Comparison of ENCODE assay signal across 25 cellular contexts in genomic region chr3:188227442-188227841, GRCh38.
"Had no signal": no experiment of that assay in that cellular context is flagged by ENCODE, and none has a peak within 500 bp of the region (broad histone marks: within the 10 kb centered on the region; RNA-seq: fewer than 3 reads in every experiment).

No MANE protein-coding gene starts in this region.

- ATAC-seq: activated CD4-positive, CD25-positive, alpha-beta regulatory T cell treated with anti-CD3 and anti-CD28 coated beads, Interleukin-2, amount 50 U/mL, for 24 hours; activated CD8-positive, alpha-beta T cell treated with anti-CD3 and anti-CD28 coated beads for 36 hours; Panc1; Right ventricle myocardium inferior had no signal

- H3K9me3 ChIP-seq: adrenal gland, breast epithelium, MG63 had no signal

- H3K4me3 ChIP-seq: adrenal gland, breast epithelium, MG63, SK-N-MC had no signal

- DNase-seq: activated CD4-positive, alpha-beta T cell treated with anti-CD3 and anti-CD28 coated beads for 4 hours; activated CD8-positive, alpha-beta memory T cell treated with anti-CD3 and anti-CD28 coated beads, Interleukin-2, amount 50 U/mL, for 4 hours; activated CD8-positive, alpha-beta T cell treated with anti-CD3 and anti-CD28 coated beads for 36 hours; activated naive CD4-positive, alpha-beta T cell treated with anti-CD3 and anti-CD28 coated beads, Interleukin-2, amount 50 U/mL, for 16 hours; activated naive CD8-positive, alpha-beta T cell treated with anti-CD3 and anti-CD28 coated beads, Interleukin-2, amount 10 ng/mL, durations not matched to agents 7 days and 5 days; activated T-cell treated with anti-CD3 and anti-CD28 coated beads, Interleukin-2, amount 50 U/mL, for 1 hour; adrenal gland; anterior cingulate cortex; MG63; MV-4-11; NCI-H1092 treated with DMSO at 0.1 percent for 48 hours; NCI-H1417 treated with DMSO at 0.1 percent for 48 hours; NCI-H1694; NCI-H2029; NCI-H345; NCI-H510A treated with DMSO at 0.1 percent for 48 hours; NCI-H69; NK-92 treated with Interleukin-12 subunit alpha and Interleukin-12 subunit beta, amount 100 ng/mL, for 24 hours; OCI-M1; RPMI8226 had no signal

- H3K27ac ChIP-seq: adrenal gland, breast epithelium, SK-N-MC had no signal

- H3K36me3 ChIP-seq: adrenal gland, breast epithelium had no signal

- H3K27me3 ChIP-seq: adrenal gland, breast epithelium, MG63 had no signal

- H3K4me1 ChIP-seq: adrenal gland, breast epithelium had no signal
